In genomic region chr9:81037889-81038288, GRCh38 we compare ENCODE assay signal across 19 cellular contexts.
"Had no signal": no experiment of that assay in that cellular context is flagged by ENCODE, and none has a peak within 500 bp of the region (broad histone marks: within the 10 kb centered on the region; RNA-seq: fewer than 3 reads in every experiment).

No MANE protein-coding gene starts in this region.

- DNase-seq: Kasumi-1, MM.1S, NCI-H1092 treated with DMSO at 0.1 percent for 48 hours, NCI-H1436, NCI-H1694, NCI-H187 treated with DMSO at 0.1 percent for 48 hours, NCI-H2029 treated with DMSO at 0.1 percent for 48 hours, NCI-H2171 treated with DMSO at 0.1 percent for 48 hours, NCI-H345, NCI-H446 treated with DMSO at 0.1 percent for 48 hours, NCI-H510A treated with DMSO at 0.1 percent for 48 hours, NCI-H526, Right ventricle myocardium superior, RPMI8226, SIG-M5 had no signal

- ATAC-seq: K562 had no signal

- H3K4me3 Mint-ChIP-seq: IgD-negative memory B cell had no signal

- H3K27ac Mint-ChIP-seq: IgD-negative memory B cell had no signal

- FAIRE-seq: HTR-8/SVneo, K562, RCC 7860 had no signal

- H3K4me1 Mint-ChIP-seq: IgD-negative memory B cell had no signal
